1 cellular context compared by ENCODE assay signal in genomic region chr7:105664816-105665525, GRCh38.
TF ChIP-seq lines count a peak whose summit lies in the region.

No MANE protein-coding gene starts in this region.

TF ChIP-seq in HepG2, 621 proteins besides CTCF, POLR2A, EP300 and RAD21 (continued from another document):
- TF ChIP-seq, protein P1, sequence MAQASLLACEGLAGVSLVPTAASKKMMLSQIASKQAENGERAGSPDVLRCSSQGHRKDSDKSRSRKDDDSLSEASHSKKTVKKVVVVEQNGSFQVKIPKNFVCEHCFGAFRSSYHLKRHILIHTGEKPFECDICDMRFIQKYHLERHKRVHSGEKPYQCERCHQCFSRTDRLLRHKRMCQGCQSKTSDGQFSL (CRISPR knock-in tag; IDR thresholded peaks at IDR 0.05), result no peak
- no peak for TF ChIP-seq SPEN (CRISPR knock-in tag; IDR thresholded peaks at IDR 0.05; ENCODE audit: low read depth)
- no peak for TF ChIP-seq NKX3-1 (CRISPR knock-in tag; IDR thresholded peaks at IDR 0.05)
- TF ChIP-seq CBX1 (IDR thresholded peaks at IDR 0.05; ENCODE audit: low read depth), result no peak
- TF ChIP-seq HNF4G (IDR thresholded peaks at IDR 0.05; ENCODE audit: borderline replicate concordance, low read depth, low read length), result no peak
- TF ChIP-seq HNF4G (CRISPR knock-in tag; IDR thresholded peaks at IDR 0.05; ENCODE audit: borderline replicate concordance, low read depth), result no peak
- no peak for TF ChIP-seq STAT6 (CRISPR knock-in tag; IDR thresholded peaks at IDR 0.05; ENCODE audit: borderline replicate concordance)
- no peak for TF ChIP-seq ZC3H4 (CRISPR knock-in tag; IDR thresholded peaks at IDR 0.05; ENCODE audit: borderline replicate concordance)
- no peak for TF ChIP-seq ZNF264 (CRISPR knock-in tag; IDR thresholded peaks at IDR 0.05)
TF ChIP-seq in HepG2: peak in this region for 42.
